In genomic region chr1:101346419-101346818, GRCh38 we compare ENCODE assay signal across 20 cellular contexts.
A peak's percentile ranks its signal among the peaks of the same experiment; 100 is the strongest.
DNase-seq lines count a peak whose midpoint lies in the region; ATAC-seq and TF ChIP-seq lines count a peak whose summit lies in the region.
"Had no signal": no experiment of that assay in that cellular context is flagged by ENCODE, and none has a peak within 500 bp of the region (broad histone marks: within the 10 kb centered on the region; RNA-seq: fewer than 3 reads in every experiment).

No MANE protein-coding gene starts in this region.

- H3K9me3 ChIP-seq in DND-41 (ENCODE audit: insufficient read depth, low read length, severe bottlenecking) (peaks cover 3% of the 10 kb centered on the region), PC-9 (ENCODE audit: insufficient read depth, low read depth) (no peaks in the 10 kb centered on the region)
- H3K9me3 ChIP-seq: breast epithelium, gastroesophageal sphincter, tibial artery had no signal

- DNase-seq in DMS53 (lab: John Stamatoyannopoulos, UW): peak; percentile 24
- no peak for DNase-seq in DMS53 treated with DMSO at 0.1 percent for 48 hours (lab: John Stamatoyannopoulos, UW; ENCODE audit: unreplicated experiment)
- no peak for DNase-seq in DND-41
- DNase-seq in PC-9: no peak
- no peak for DNase-seq in central memory CD8-positive, alpha-beta T cell (ENCODE audit: low spot score in 2 of 2)
- DNase-seq in NCI-H2081 treated with DMSO at 0.1 percent for 48 hours (lab: John Stamatoyannopoulos, UW): no peak
- DNase-seq in midbrain (lab: John Stamatoyannopoulos, UW): no peak
- DNase-seq in NCI-H1436 (lab: John Stamatoyannopoulos, UW): no peak
- DNase-seq: DMS153; erythroblast; NCI-H2227 treated with DMSO at 0.1 percent for 48 hours; retina; RPMI8226; stimulated activated CD4-positive, alpha-beta T cell treated with anti-CD3 and anti-CD28 coated beads, Interleukin-12 subunit alpha, Interleukin-12 subunit beta, amount 100 ng/mL, for 4 hours; tibial artery had no signal

- H3K4me2 ChIP-seq in DND-41 (ENCODE audit: insufficient read depth, low read length): peak overlapping the region; percentile 55
- H3K4me2 ChIP-seq in PC-9: peak overlapping the region; percentile 10; the same call in 1 of the 2 replicates
- H3K4me2 ChIP-seq: BLaER1 had no signal

- H3K27me3 ChIP-seq in DND-41 (ENCODE audit: insufficient read depth, low read length, poor library complexity) (no peaks in the 10 kb centered on the region), PC-9 (ENCODE audit: insufficient read depth, low read depth) (no peaks in the 10 kb centered on the region; the same call in 1 of the 2 replicates)
- H3K27me3 ChIP-seq: BLaER1, breast epithelium, gastroesophageal sphincter, tibial artery had no signal

- POLR2A ChIA-PET in PC-9 (lab: Charles Lee; ENCODE audit: unreplicated experiment): no interaction called here

- no peaks in the 10 kb centered on the region for H3K9me2 ChIP-seq in PC-9 (ENCODE audit: insufficient read depth)

- peak overlapping the region; percentile 72 for H2AFZ ChIP-seq in DND-41 (ENCODE audit: low read depth, low read length)
- peak overlapping the region; percentile 3; the same call in 1 of the 2 replicates for H2AFZ ChIP-seq in PC-9

- BruUV-seq in PC-9 (replicated peaks; lab: Mats Ljungman, UMichigan): no TSS peak

- no peaks in the 10 kb centered on the region for H3K36me3 ChIP-seq in DND-41 (ENCODE audit: insufficient read depth, low read length)
- no peaks in the 10 kb centered on the region for H3K36me3 ChIP-seq in PC-9 (ENCODE audit: low read depth)
- H3K36me3 ChIP-seq: BLaER1, breast epithelium, gastroesophageal sphincter, tibial artery had no signal

- no peaks in the 10 kb centered on the region for H3F3A ChIP-seq in PC-9 (ENCODE audit: insufficient read depth, low read depth)

- H3K36me3 Mint-ChIP-seq in central memory CD8-positive, alpha-beta T cell (ENCODE audit: insufficient read depth): no peaks in the 10 kb centered on the region

- H3K4me1 Mint-ChIP-seq in central memory CD8-positive, alpha-beta T cell: peaks cover 50% of the 10 kb centered on the region

- H3K4me3 Mint-ChIP-seq in central memory CD8-positive, alpha-beta T cell: peak overlapping the region; percentile 54

- H3K79me2 ChIP-seq in DND-41 (ENCODE audit: insufficient read depth, low read length) (no peaks in the 10 kb centered on the region), PC-9 (ENCODE audit: low read depth) (no peaks in the 10 kb centered on the region)

- no peaks in the 10 kb centered on the region for H3K27me3 Mint-ChIP-seq in central memory CD8-positive, alpha-beta T cell

- H3K27ac ChIP-seq in DND-41 (ENCODE audit: low read length): peak overlapping the region; percentile 77
- H3K27ac ChIP-seq in PC-9: no peak overlapping the region
- H3K27ac ChIP-seq: 22Rv1, BLaER1, breast epithelium, gastroesophageal sphincter, tibial artery, VCaP had no signal

- peak overlapping the region in 1 of 2 experiments; percentile 39; a peak in 2 of 4 replicates for H3K4me3 ChIP-seq in DND-41 (ENCODE audit: low read depth in 1 of 2, low read length in 2 of 2)
- H3K4me3 ChIP-seq in PC-9: no peak overlapping the region
- H3K4me3 ChIP-seq: BLaER1, breast epithelium, gastroesophageal sphincter, tibial artery had no signal

- intact Hi-C loops in PC-9 (cut with micrococcal nuclease; ENCODE audit: unreplicated experiment): no loop called here

- peak overlapping the region; percentile 23 for H3K9ac ChIP-seq in DND-41 (ENCODE audit: low read depth, low read length)
- H3K9ac ChIP-seq: BLaER1 had no signal

- TF ChIP-seq CTCF in DND-41 (IDR thresholded peaks at IDR 0.05; ENCODE audit: borderline replicate concordance, extremely low read depth, low read length, poor library complexity, severe bottlenecking) (no peak), PC-9 (conservative IDR thresholded peaks at IDR 0.05) (no peak)

- H4K20me1 ChIP-seq in DND-41 (ENCODE audit: insufficient read depth, low read length) (no peaks in the 10 kb centered on the region), PC-9 (ENCODE audit: insufficient read depth) (no peaks in the 10 kb centered on the region)
- H4K20me1 ChIP-seq: BLaER1 had no signal

- peak; percentile 62 for ATAC-seq in DND-41 (ENCODE audit: insufficient read depth, low read depth)
- no peak for ATAC-seq in central memory CD8-positive, alpha-beta T cell (replicated peaks; ENCODE audit: extremely low read depth, poor library complexity, severe bottlenecking)
- ATAC-seq: gastroesophageal sphincter had no signal

- H3K9me3 Mint-ChIP-seq in central memory CD8-positive, alpha-beta T cell: peaks cover 9% of the 10 kb centered on the region

- CTCF ChIA-PET in PC-9 (lab: Charles Lee): no interaction called here

- H3K4me1 ChIP-seq in DND-41 (ENCODE audit: insufficient read depth, low read length): peaks cover 68% of the 10 kb centered on the region
- no peaks in the 10 kb centered on the region for H3K4me1 ChIP-seq in PC-9 (replicated peaks; ENCODE audit: insufficient read depth)
- H3K4me1 ChIP-seq: BLaER1, breast epithelium, gastroesophageal sphincter, tibial artery had no signal

- peak overlapping the region; percentile 60 for H3K27ac Mint-ChIP-seq in central memory CD8-positive, alpha-beta T cell (ENCODE audit: low read depth)
